ENCODE assay signal across 10 cellular contexts in genomic region chrX:119622356-119623232, GRCh38. TPM values are rescaled to one million over a fixed set of nuclear protein-coding genes. Genes with fewer than 3 reads are reported as not detected.
A peak's percentile ranks its signal among the peaks of the same experiment; 100 is the strongest.
DNase-seq lines count a peak whose midpoint lies in the region; ATAC-seq and TF ChIP-seq lines count a peak whose summit lies in the region.
"Had no signal": no experiment of that assay in that cellular context is flagged by ENCODE, and none has a peak within 500 bp of the region (broad histone marks: within the 10 kb centered on the region; RNA-seq: fewer than 3 reads in every experiment).

No MANE protein-coding gene starts in this region.

- H3K27ac ChIP-seq in CD8-positive, alpha-beta memory T cell (ENCODE audit: low read depth, low read length): no peak overlapping the region
- H3K27ac ChIP-seq: vagina had no signal

- no peak for ATAC-seq in activated CD8-positive, alpha-beta T cell treated with anti-CD3 and anti-CD28 coated beads for 36 hours
- no peak for ATAC-seq in activated CD8-positive, alpha-beta T cell treated with anti-CD3 and anti-CD28 coated beads, Interleukin-2, amount 10 ng/mL, durations not matched to agents 7 days and 5 days

- H3K36me3 ChIP-seq in skeletal muscle satellite cell (ENCODE audit: insufficient read depth, low read length): no peaks in the 10 kb centered on the region
- no peaks in the 10 kb centered on the region for H3K36me3 ChIP-seq in CD8-positive, alpha-beta memory T cell (ENCODE audit: insufficient read depth, low read length)
- H3K36me3 ChIP-seq: vagina had no signal

- no peak for TF ChIP-seq CTCF in activated CD8-positive, alpha-beta T cell treated with anti-CD3 and anti-CD28 coated beads for 36 hours (IDR thresholded peaks at IDR 0.05)
- TF ChIP-seq CTCF in foreskin fibroblast (IDR thresholded peaks at IDR 0.05; ENCODE audit: low read depth, low read length): no peak

- H3K36me3 Mint-ChIP-seq in activated CD8-positive, alpha-beta T cell treated with anti-CD3 and anti-CD28 coated beads for 36 hours (ENCODE audit: low read depth): peaks cover 10% of the 10 kb centered on the region
- peaks cover 38% of the 10 kb centered on the region for H3K36me3 Mint-ChIP-seq in activated CD8-positive, alpha-beta T cell treated with anti-CD3 and anti-CD28 coated beads, Interleukin-2, amount 10 ng/mL, durations not matched to agents 7 days and 5 days (ENCODE audit: low read depth)
- peaks cover 0 to 64% (median 12%) of the 10 kb centered on the region in 3 donors for H3K36me3 Mint-ChIP-seq in CD8-positive, alpha-beta memory T cell

- POLR2A ChIA-PET in activated CD8-positive, alpha-beta T cell treated with anti-CD3 and anti-CD28 coated beads for 36 hours (lab: Charles Lee): no interaction called here
- POLR2A ChIA-PET in activated CD8-positive, alpha-beta T cell treated with anti-CD3 and anti-CD28 coated beads, Interleukin-2, amount 10 ng/mL, durations not matched to agents 7 days and 5 days (lab: Charles Lee): no interaction called here
- POLR2A ChIA-PET in CD8-positive, alpha-beta memory T cell (lab: Charles Lee): no interaction called here

- H3K9me3 ChIP-seq in skeletal muscle satellite cell (replicated peaks; ENCODE audit: low read length): no peaks in the 10 kb centered on the region
- H3K9me3 ChIP-seq in CD8-positive, alpha-beta memory T cell (ENCODE audit: low read length): no peaks in the 10 kb centered on the region
- H3K9me3 ChIP-seq: vagina had no signal

- CTCF ChIA-PET in activated CD8-positive, alpha-beta T cell treated with anti-CD3 and anti-CD28 coated beads for 36 hours (lab: Charles Lee): interaction anchor here (1.4 kb wide), 1 partner anchor 13 kb away, joined by 6 read pairs; no protein-coding TSS in a partner anchor
- CTCF ChIA-PET in activated CD8-positive, alpha-beta T cell treated with anti-CD3 and anti-CD28 coated beads, Interleukin-2, amount 10 ng/mL, durations not matched to agents 7 days and 5 days (lab: Charles Lee): interaction anchor here (1.4 kb wide), 1 partner anchor 107 kb away, joined by 4 read pairs; no protein-coding TSS in a partner anchor
- CTCF ChIA-PET in CD8-positive, alpha-beta memory T cell (lab: Charles Lee): interaction anchor here (2.7 kb wide), 1 partner anchor 13 kb away, joined by 6 read pairs; no protein-coding TSS in a partner anchor

- H3K27ac Mint-ChIP-seq in activated CD8-positive, alpha-beta T cell treated with anti-CD3 and anti-CD28 coated beads for 36 hours: peak overlapping the region; percentile 25
- no peak overlapping the region for H3K27ac Mint-ChIP-seq in activated CD8-positive, alpha-beta T cell treated with anti-CD3 and anti-CD28 coated beads, Interleukin-2, amount 10 ng/mL, durations not matched to agents 7 days and 5 days
- H3K27ac Mint-ChIP-seq in CD8-positive, alpha-beta memory T cell: peak overlapping the region in 4 of 8 donors; percentile 38 to 87 (median 53)

- no peak overlapping the region for H3K4me3 ChIP-seq in foreskin fibroblast (ENCODE audit: low read depth in 1 of 2, low read length in 2 of 2)
- H3K4me3 ChIP-seq in skeletal muscle satellite cell (ENCODE audit: low read length): no peak overlapping the region
- no peak overlapping the region for H3K4me3 ChIP-seq in CD8-positive, alpha-beta memory T cell (ENCODE audit: low read length)
- H3K4me3 ChIP-seq: vagina had no signal

- intact Hi-C loops in activated CD8-positive, alpha-beta T cell treated with anti-CD3 and anti-CD28 coated beads for 36 hours (cut with micrococcal nuclease): no loop called here

- H3K9me3 Mint-ChIP-seq in activated CD8-positive, alpha-beta T cell treated with anti-CD3 and anti-CD28 coated beads for 36 hours: no peaks in the 10 kb centered on the region
- no peaks in the 10 kb centered on the region for H3K9me3 Mint-ChIP-seq in activated CD8-positive, alpha-beta T cell treated with anti-CD3 and anti-CD28 coated beads, Interleukin-2, amount 10 ng/mL, durations not matched to agents 7 days and 5 days (ENCODE audit: insufficient read depth)
- no peaks in the 10 kb centered on the region for H3K9me3 Mint-ChIP-seq in CD8-positive, alpha-beta memory T cell

- H3K4me1 Mint-ChIP-seq in activated CD8-positive, alpha-beta T cell treated with anti-CD3 and anti-CD28 coated beads for 36 hours (ENCODE audit: low read depth): peaks cover 4% of the 10 kb centered on the region
- peaks cover 2% of the 10 kb centered on the region for H3K4me1 Mint-ChIP-seq in activated CD8-positive, alpha-beta T cell treated with anti-CD3 and anti-CD28 coated beads, Interleukin-2, amount 10 ng/mL, durations not matched to agents 7 days and 5 days (ENCODE audit: low read depth)
- peaks cover 0 to 3% (median 3%) of the 10 kb centered on the region in 3 donors for H3K4me1 Mint-ChIP-seq in CD8-positive, alpha-beta memory T cell

- H3K4me1 ChIP-seq in skeletal muscle satellite cell (ENCODE audit: control insufficient read depth, insufficient read depth, low read length): peaks cover 10% of the 10 kb centered on the region
- no peaks in the 10 kb centered on the region for H3K4me1 ChIP-seq in CD8-positive, alpha-beta memory T cell (ENCODE audit: insufficient read depth, low read length)
- H3K4me1 ChIP-seq: vagina had no signal

- no peaks in the 10 kb centered on the region for H3K27me3 Mint-ChIP-seq in activated CD8-positive, alpha-beta T cell treated with anti-CD3 and anti-CD28 coated beads for 36 hours
- no peaks in the 10 kb centered on the region for H3K27me3 Mint-ChIP-seq in activated CD8-positive, alpha-beta T cell treated with anti-CD3 and anti-CD28 coated beads, Interleukin-2, amount 10 ng/mL, durations not matched to agents 7 days and 5 days (ENCODE audit: low read depth)
- H3K27me3 Mint-ChIP-seq in CD8-positive, alpha-beta memory T cell: no peaks in the 10 kb centered on the region

- no peak overlapping the region for H3K4me3 Mint-ChIP-seq in activated CD8-positive, alpha-beta T cell treated with anti-CD3 and anti-CD28 coated beads for 36 hours
- no peak overlapping the region for H3K4me3 Mint-ChIP-seq in activated CD8-positive, alpha-beta T cell treated with anti-CD3 and anti-CD28 coated beads, Interleukin-2, amount 10 ng/mL, durations not matched to agents 7 days and 5 days
- H3K4me3 Mint-ChIP-seq in CD8-positive, alpha-beta memory T cell: no peak overlapping the region

- DNase-seq in activated CD8-positive, alpha-beta T cell treated with anti-CD3 and anti-CD28 coated beads for 36 hours: no peak
- DNase-seq in activated CD8-positive, alpha-beta T cell treated with anti-CD3 and anti-CD28 coated beads, Interleukin-2, amount 10 ng/mL, durations not matched to agents 7 days and 5 days: no peak
- DNase-seq in RPMI7951 (ENCODE audit: low read depth): peak; percentile 51
- peak; percentile 67 to 84 for DNase-seq in foreskin fibroblast
- no peak for DNase-seq in CD8-positive, alpha-beta memory T cell
- DNase-seq in stimulated activated CD8-positive, alpha-beta memory T cell treated with anti-CD3 and anti-CD28 coated beads, Interleukin-4, amount 100 ng/mL, for 48 hours: no peak
- DNase-seq in NCI-H2107 (lab: John Stamatoyannopoulos, UW): no peak
- DNase-seq: NCI-H1105 treated with DMSO at 0.1 percent for 48 hours had no signal

- H3K9ac ChIP-seq in skeletal muscle satellite cell (ENCODE audit: low read depth, low read length): no peak overlapping the region

- peak overlapping the region; percentile 40 for H3K4me2 ChIP-seq in skeletal muscle satellite cell (ENCODE audit: low read length)

- no peaks in the 10 kb centered on the region for H3K27me3 ChIP-seq in skeletal muscle satellite cell (ENCODE audit: control insufficient read depth, insufficient read depth, low read length)
- no peaks in the 10 kb centered on the region for H3K27me3 ChIP-seq in CD8-positive, alpha-beta memory T cell (ENCODE audit: insufficient read depth, low read length, poor library complexity, severe bottlenecking)
- H3K27me3 ChIP-seq: vagina had no signal

RNA-seq across cellular contexts. Expression of gene NKRF, which starts 16.4 kb away (rescaled TPM):
- total RNA-seq in activated CD8-positive, alpha-beta T cell treated with anti-CD3 and anti-CD28 coated beads for 36 hours: 10 to 100 TPM; 22.3 to 23.5 TPM
- total RNA-seq in activated CD8-positive, alpha-beta T cell treated with anti-CD3 and anti-CD28 coated beads, Interleukin-2, amount 10 ng/mL, durations not matched to agents 7 days and 5 days: 10 to 100 TPM; 16.3 to 18.4 TPM
- 3.9 and 4.4 TPM in 2 replicates for total RNA-seq in RPMI7951 (2014; rRNA removed; shearing (Covaris generic))
- total RNA-seq in skeletal muscle satellite cell (2012; rRNA removed): 6.1 and 7.6 TPM in 2 replicates
- 10 to 100 TPM; 27.2 to 28.4 TPM for total RNA-seq in CD8-positive, alpha-beta memory T cell
- 7.5 TPM for polyA plus RNA-seq in CD8-positive, alpha-beta memory T cell

RNA-seq across cellular contexts. Expression of gene UBE2A, which starts 48.2 kb away (rescaled TPM):
- total RNA-seq in activated CD8-positive, alpha-beta T cell treated with anti-CD3 and anti-CD28 coated beads for 36 hours: 10 to 100 TPM; 50.9 to 52.4 TPM
- total RNA-seq in activated CD8-positive, alpha-beta T cell treated with anti-CD3 and anti-CD28 coated beads, Interleukin-2, amount 10 ng/mL, durations not matched to agents 7 days and 5 days: 10 to 100 TPM; 91.8 to 93.9 TPM
- total RNA-seq in RPMI7951 (2014; rRNA removed; shearing (Covaris generic)): 34.5 and 38.7 TPM in 2 replicates
- 29.9 and 33.0 TPM in 2 replicates for total RNA-seq in skeletal muscle satellite cell (2012; rRNA removed)
- 10 to 100 TPM; 67.7 to 70.8 TPM for total RNA-seq in CD8-positive, alpha-beta memory T cell
- 50.1 TPM for polyA plus RNA-seq in CD8-positive, alpha-beta memory T cell

RNA-seq across cellular contexts. Expression of gene STEEP1, which starts 57.4 kb away (rescaled TPM):
- total RNA-seq in activated CD8-positive, alpha-beta T cell treated with anti-CD3 and anti-CD28 coated beads for 36 hours: 10 to 100 TPM; 18.2 to 19.2 TPM
- total RNA-seq in activated CD8-positive, alpha-beta T cell treated with anti-CD3 and anti-CD28 coated beads, Interleukin-2, amount 10 ng/mL, durations not matched to agents 7 days and 5 days: 10 to 100 TPM; 20.2 to 20.5 TPM
- total RNA-seq in RPMI7951 (2014; rRNA removed; shearing (Covaris generic)): 21.3 and 27.8 TPM in 2 replicates
- total RNA-seq in skeletal muscle satellite cell (2012; rRNA removed): 22.7 and 28.4 TPM in 2 replicates
- 10 to 100 TPM; 30.9 to 33.0 TPM for total RNA-seq in CD8-positive, alpha-beta memory T cell
- polyA plus RNA-seq in CD8-positive, alpha-beta memory T cell: 19.2 TPM

Comparison
In these comparisons a context has a peak if more than half of its experiments do, and no peak if none do; other contexts are left out.
1. DNase-seq: peak in RPMI7951 (single experiment) and foreskin fibroblast (2 of 2); none in activated CD8-positive, alpha-beta T cell treated with anti-CD3 and anti-CD28 coated beads for 36 hours (single experiment), activated CD8-positive, alpha-beta T cell treated with anti-CD3 and anti-CD28 coated beads, Interleukin-2, amount 10 ng/mL, durations not matched to agents 7 days and 5 days (single experiment), CD8-positive, alpha-beta memory T cell (0 of 5), stimulated activated CD8-positive, alpha-beta memory T cell treated with anti-CD3 and anti-CD28 coated beads, Interleukin-4, amount 100 ng/mL, for 48 hours (single experiment) and NCI-H2107 (single experiment).